22 cellular contexts compared by ENCODE assay signal in genomic region chr2:126720031-126720368, GRCh38.
DNase-seq lines count a peak whose midpoint lies in the region; ATAC-seq and TF ChIP-seq lines count a peak whose summit lies in the region.
"Had no signal": no experiment of that assay in that cellular context is flagged by ENCODE, and none has a peak within 500 bp of the region (broad histone marks: within the 10 kb centered on the region; RNA-seq: fewer than 3 reads in every experiment).

No MANE protein-coding gene starts in this region.

- no peak overlapping the region for H3K27ac Mint-ChIP-seq in activated CD8-positive, alpha-beta T cell treated with anti-CD3 and anti-CD28 coated beads, Interleukin-2, amount 10 ng/mL, durations not matched to agents 7 days and 5 days
- H3K27ac Mint-ChIP-seq in activated CD8-positive, alpha-beta T cell treated with anti-CD3 and anti-CD28 coated beads for 36 hours, result no peak overlapping the region
- H3K27ac Mint-ChIP-seq in endothelial cell (ENCODE audit: unreplicated experiment), result peak overlapping the region; percentile 88
- H3K27ac Mint-ChIP-seq: activated naive CD4-positive, alpha-beta T cell treated with anti-CD3 and anti-CD28 coated beads, Interleukin-2, amount 50 U/mL, for 24 hours had no signal

- H3K9me3 ChIP-seq in upper lobe of right lung, result peaks cover under 1% of the 10 kb centered on the region
- H3K9me3 ChIP-seq: BE2C had no signal

- no peak for ATAC-seq in activated CD8-positive, alpha-beta T cell treated with anti-CD3 and anti-CD28 coated beads, Interleukin-2, amount 10 ng/mL, durations not matched to agents 7 days and 5 days
- no peak for ATAC-seq in activated CD8-positive, alpha-beta T cell treated with anti-CD3 and anti-CD28 coated beads for 36 hours
- ATAC-seq in upper lobe of right lung (peak; percentile 27), HG03565 (IDR thresholded peaks at IDR 0.05; ENCODE audit: unreplicated experiment) (no peak)
- ATAC-seq: foreskin keratinocyte; K562; naive thymus-derived CD8-positive, alpha-beta T cell had no signal

- POLR2A ChIA-PET in activated CD8-positive, alpha-beta T cell treated with anti-CD3 and anti-CD28 coated beads, Interleukin-2, amount 10 ng/mL, durations not matched to agents 7 days and 5 days (lab: Charles Lee), result no interaction called here
- POLR2A ChIA-PET in activated CD8-positive, alpha-beta T cell treated with anti-CD3 and anti-CD28 coated beads for 36 hours (lab: Charles Lee), result no interaction called here

- H3K27me3 Mint-ChIP-seq in activated CD8-positive, alpha-beta T cell treated with anti-CD3 and anti-CD28 coated beads, Interleukin-2, amount 10 ng/mL, durations not matched to agents 7 days and 5 days (ENCODE audit: low read depth), result no peaks in the 10 kb centered on the region
- H3K27me3 Mint-ChIP-seq in activated CD8-positive, alpha-beta T cell treated with anti-CD3 and anti-CD28 coated beads for 36 hours, result no peaks in the 10 kb centered on the region
- peaks cover 13% of the 10 kb centered on the region for H3K27me3 Mint-ChIP-seq in endothelial cell (ENCODE audit: unreplicated experiment)
- H3K27me3 Mint-ChIP-seq: activated naive CD4-positive, alpha-beta T cell treated with anti-CD3 and anti-CD28 coated beads, Interleukin-2, amount 50 U/mL, for 24 hours; naive thymus-derived CD8-positive, alpha-beta T cell had no signal

- H3K4me3 ChIP-seq in upper lobe of right lung, result no peak overlapping the region
- H3K4me3 ChIP-seq: coronary artery, K562, spleen, thoracic aorta had no signal

- peak; percentile 4 for DNase-seq in activated CD8-positive, alpha-beta T cell treated with anti-CD3 and anti-CD28 coated beads, Interleukin-2, amount 10 ng/mL, durations not matched to agents 7 days and 5 days
- no peak for DNase-seq in activated CD8-positive, alpha-beta T cell treated with anti-CD3 and anti-CD28 coated beads for 36 hours
- DNase-seq in endothelial cell (ENCODE audit: low spot score) (no peak), medulla oblongata (ENCODE audit: extremely low spot score) (peak; percentile 9), upper lobe of right lung (no peak), globus pallidus (ENCODE audit: low spot score) (no peak), RKO (ENCODE audit: low spot score) (no peak)
- DNase-seq: activated T-cell treated with anti-CD3 and anti-CD28 coated beads, Interleukin-2, amount 50 U/mL, for 1 hour; BE2C; foreskin keratinocyte; naive thymus-derived CD8-positive, alpha-beta T cell; NCI-H2029 treated with DMSO at 0.1 percent for 48 hours; posterior cingulate gyrus; spleen; SW 1271 had no signal

- H3K27me3 ChIP-seq in upper lobe of right lung, result no peaks in the 10 kb centered on the region
- H3K27me3 ChIP-seq: BE2C, foreskin keratinocyte, spleen had no signal

- TF ChIP-seq CTCF in activated CD8-positive, alpha-beta T cell treated with anti-CD3 and anti-CD28 coated beads for 36 hours (IDR thresholded peaks at IDR 0.05), result no peak
- no peak for TF ChIP-seq CTCF in endothelial cell (IDR thresholded peaks at IDR 0.05; ENCODE audit: unreplicated experiment)
- no peak for TF ChIP-seq CTCF in upper lobe of right lung (IDR thresholded peaks at IDR 0.05)

- no peaks in the 10 kb centered on the region for H3K4me1 Mint-ChIP-seq in activated CD8-positive, alpha-beta T cell treated with anti-CD3 and anti-CD28 coated beads, Interleukin-2, amount 10 ng/mL, durations not matched to agents 7 days and 5 days (ENCODE audit: low read depth)
- no peaks in the 10 kb centered on the region for H3K4me1 Mint-ChIP-seq in activated CD8-positive, alpha-beta T cell treated with anti-CD3 and anti-CD28 coated beads for 36 hours (ENCODE audit: low read depth)
- H3K4me1 Mint-ChIP-seq in endothelial cell (ENCODE audit: unreplicated experiment), result peaks cover 45% of the 10 kb centered on the region

- H3K36me3 Mint-ChIP-seq in activated CD8-positive, alpha-beta T cell treated with anti-CD3 and anti-CD28 coated beads, Interleukin-2, amount 10 ng/mL, durations not matched to agents 7 days and 5 days (ENCODE audit: low read depth), result no peaks in the 10 kb centered on the region
- H3K36me3 Mint-ChIP-seq in activated CD8-positive, alpha-beta T cell treated with anti-CD3 and anti-CD28 coated beads for 36 hours (ENCODE audit: low read depth), result no peaks in the 10 kb centered on the region
- H3K36me3 Mint-ChIP-seq in endothelial cell (ENCODE audit: low read depth, unreplicated experiment), result no peaks in the 10 kb centered on the region

- peaks cover 5% of the 10 kb centered on the region for H3K9me3 Mint-ChIP-seq in activated CD8-positive, alpha-beta T cell treated with anti-CD3 and anti-CD28 coated beads, Interleukin-2, amount 10 ng/mL, durations not matched to agents 7 days and 5 days (ENCODE audit: insufficient read depth)
- H3K9me3 Mint-ChIP-seq in activated CD8-positive, alpha-beta T cell treated with anti-CD3 and anti-CD28 coated beads for 36 hours, result peaks cover 2% of the 10 kb centered on the region
- H3K9me3 Mint-ChIP-seq in endothelial cell (ENCODE audit: unreplicated experiment), result peaks cover 4% of the 10 kb centered on the region

- peaks cover 8% of the 10 kb centered on the region for H3K4me1 ChIP-seq in upper lobe of right lung
- H3K4me1 ChIP-seq: BE2C, foreskin keratinocyte had no signal

- intact Hi-C loops in activated CD8-positive, alpha-beta T cell treated with anti-CD3 and anti-CD28 coated beads for 36 hours (cut with micrococcal nuclease), result no loop called here
- intact Hi-C loops in upper lobe of right lung (cut with DNase I), result no loop called here

- H3K27ac ChIP-seq in upper lobe of right lung, result no peak overlapping the region
- H3K27ac ChIP-seq: 22Rv1, foreskin keratinocyte, RWPE1 had no signal

- CTCF ChIA-PET in activated CD8-positive, alpha-beta T cell treated with anti-CD3 and anti-CD28 coated beads, Interleukin-2, amount 10 ng/mL, durations not matched to agents 7 days and 5 days (lab: Charles Lee), result no interaction called here
- CTCF ChIA-PET in activated CD8-positive, alpha-beta T cell treated with anti-CD3 and anti-CD28 coated beads for 36 hours (lab: Charles Lee), result no interaction called here

- no peaks in the 10 kb centered on the region for H3K36me3 ChIP-seq in upper lobe of right lung
- H3K36me3 ChIP-seq: BE2C, spleen, thoracic aorta had no signal

- H3K4me3 Mint-ChIP-seq in activated CD8-positive, alpha-beta T cell treated with anti-CD3 and anti-CD28 coated beads, Interleukin-2, amount 10 ng/mL, durations not matched to agents 7 days and 5 days, result no peak overlapping the region
- H3K4me3 Mint-ChIP-seq in activated CD8-positive, alpha-beta T cell treated with anti-CD3 and anti-CD28 coated beads for 36 hours, result no peak overlapping the region
- peak overlapping the region; percentile 8 for H3K4me3 Mint-ChIP-seq in endothelial cell (ENCODE audit: unreplicated experiment)
- H3K4me3 Mint-ChIP-seq: activated naive CD4-positive, alpha-beta T cell treated with anti-CD3 and anti-CD28 coated beads, Interleukin-2, amount 50 U/mL, for 24 hours; naive thymus-derived CD8-positive, alpha-beta T cell had no signal

Comparison
In these comparisons a context has a peak if more than half of its experiments do, and no peak if none do; other contexts are left out.
1. DNase-seq: peak in activated CD8-positive, alpha-beta T cell treated with anti-CD3 and anti-CD28 coated beads, Interleukin-2, amount 10 ng/mL, durations not matched to agents 7 days and 5 days (single experiment) and medulla oblongata (single experiment); none in activated CD8-positive, alpha-beta T cell treated with anti-CD3 and anti-CD28 coated beads for 36 hours (single experiment), endothelial cell (single experiment), upper lobe of right lung (single experiment), globus pallidus (single experiment) and RKO (single experiment).